Comparison of ENCODE assay signal across 8 cellular contexts in the genomic region with DNA sequence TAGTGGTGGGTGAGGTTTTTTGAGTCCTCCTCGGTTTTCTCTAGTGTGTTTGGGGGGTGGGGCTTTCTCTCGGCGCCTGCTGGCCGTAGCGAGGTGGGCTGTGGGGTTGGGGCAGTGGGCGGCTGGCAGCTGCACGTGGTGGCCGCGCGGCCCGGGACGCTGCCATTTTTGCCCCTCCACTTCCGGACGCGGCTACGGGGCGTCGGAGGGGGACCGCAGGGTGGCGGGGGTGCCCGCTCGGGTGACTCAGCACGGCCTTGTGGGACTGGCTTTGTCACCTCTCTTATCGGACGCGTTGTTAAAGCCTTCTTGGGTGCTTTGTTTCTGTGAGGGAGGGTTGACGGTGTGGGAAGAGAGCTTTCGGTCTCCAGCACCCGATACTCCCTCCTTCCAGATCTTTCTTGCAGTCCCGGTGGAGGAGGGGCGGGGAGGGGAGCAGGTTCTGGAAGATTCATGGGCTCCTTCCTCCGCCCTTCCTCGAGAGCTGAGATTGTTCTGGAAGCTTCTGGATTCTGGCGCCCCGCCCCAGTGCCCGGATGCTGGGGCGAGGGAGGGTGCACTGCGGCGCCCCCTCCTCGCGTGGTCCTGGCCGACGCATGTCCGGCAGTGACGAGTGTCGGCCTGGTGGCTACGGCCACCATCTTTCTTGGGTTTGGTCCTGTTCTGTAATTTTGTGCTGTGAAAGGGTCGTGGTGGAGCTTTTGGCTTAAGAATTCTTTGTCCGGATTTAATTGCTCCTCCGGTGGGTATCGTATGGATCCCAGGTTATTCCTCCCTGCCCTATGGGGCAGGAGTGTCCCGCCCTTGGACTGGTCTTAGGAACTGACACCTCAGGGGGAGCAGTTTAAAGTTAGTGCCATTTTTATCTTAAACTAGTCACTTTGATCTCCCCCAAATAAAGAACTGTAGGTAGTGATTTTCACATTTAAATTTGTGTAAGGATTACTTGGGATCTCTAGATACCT. TPM values are rescaled to one million over a fixed set of nuclear protein-coding genes. Genes with fewer than 3 reads are reported as not detected.
DNase-seq lines count a peak whose midpoint lies in the region; ATAC-seq and TF ChIP-seq lines count a peak whose summit lies in the region.

No MANE protein-coding gene starts in this region.

- peaks cover 34% of the 10 kb centered on the region for H3K36me3 Mint-ChIP-seq in mesothelial cell of epicardium

- peak; percentile 11 for TF ChIP-seq POLR2A in GM10847 (IDR thresholded peaks at IDR 0.05; ENCODE audit: extremely low read depth, insufficient read length)

- H3K9ac ChIP-seq in endocrine pancreas (ENCODE audit: control insufficient read depth, insufficient read depth, low read length), result peak overlapping the region; percentile 98

- no peaks in the 10 kb centered on the region for H3K27me3 ChIP-seq in endocrine pancreas (ENCODE audit: control insufficient read depth, insufficient read depth, low read length)

- ATAC-seq in HG02588 (IDR thresholded peaks at IDR 0.05; ENCODE audit: unreplicated experiment), result peak; percentile 32

- H3K9me3 Mint-ChIP-seq in mesothelial cell of epicardium, result no peaks in the 10 kb centered on the region

- H3K27ac Mint-ChIP-seq in mesothelial cell of epicardium, result peak overlapping the region; percentile 99

- H3K36me3 ChIP-seq in endocrine pancreas (ENCODE audit: control insufficient read depth, insufficient read depth, low read length), result peaks cover 32% of the 10 kb centered on the region

- peaks cover 27% of the 10 kb centered on the region for H3K4me1 Mint-ChIP-seq in mesothelial cell of epicardium

- peaks cover 6% of the 10 kb centered on the region for H3K4me1 ChIP-seq in endocrine pancreas (ENCODE audit: control insufficient read depth, insufficient read depth, low read length)

- H3K27me3 Mint-ChIP-seq in mesothelial cell of epicardium (ENCODE audit: low read depth), result no peaks in the 10 kb centered on the region

- no peak for TF ChIP-seq CTCF in mesothelial cell of epicardium (IDR thresholded peaks at IDR 0.05; ENCODE audit: unreplicated experiment)

- peak overlapping the region; percentile 97 for H3K4me3 ChIP-seq in endocrine pancreas (ENCODE audit: control insufficient read depth, insufficient read depth, low read length)

- H3K9me3 ChIP-seq in endocrine pancreas (ENCODE audit: control insufficient read depth, low read length), result no peaks in the 10 kb centered on the region

- H3K4me3 Mint-ChIP-seq in mesothelial cell of epicardium, result peak overlapping the region; percentile 98

- DNase-seq in NCI-H748 treated with DMSO at 0.1 percent for 48 hours (lab: John Stamatoyannopoulos, UW), result peak; percentile 46
- peak; percentile 75 to 78 (median 78) for DNase-seq in activated CD8-positive, alpha-beta memory T cell treated with anti-CD3 and anti-CD28 coated beads for 48 hours (ENCODE audit: low read depth in 2 of 3, low spot score in 2 of 3)
- peak in 1 of 2 experiments; percentile 61 for DNase-seq in mesothelial cell of epicardium (ENCODE audit: low spot score in 2 of 2, unreplicated experiment in 2 of 2)
- peak; percentile 79 for DNase-seq in stimulated activated CD8-positive, alpha-beta memory T cell treated with anti-CD3 and anti-CD28 coated beads, Interleukin-15, amount 100 ng/mL, for 24 hours (ENCODE audit: low read depth)
- DNase-seq in KG1 (lab: John Stamatoyannopoulos, UW), result no peak

RNA-seq across cellular contexts. Expression of gene HSP90AB1, which starts 0.7 kb away (rescaled TPM):
- 992 to 1,038 TPM (median 1,015 TPM) in 3 replicates for total RNA-seq in mesothelial cell of epicardium

RNA-seq across cellular contexts. Expression of gene SLC35B2, which starts 9.7 kb away (rescaled TPM):
- 33.4 to 38.2 TPM (median 37.1 TPM) in 3 replicates for total RNA-seq in mesothelial cell of epicardium

RNA-seq across cellular contexts. Expression of gene NFKBIE, which starts 17.7 kb away (rescaled TPM):
- total RNA-seq in mesothelial cell of epicardium, result 8.9 to 9.7 TPM (median 9.2 TPM) in 3 replicates

RNA-seq across cellular contexts. Expression of gene TMEM151B, which starts 22.6 kb away (rescaled TPM):
- total RNA-seq in mesothelial cell of epicardium, result 0.45 to 0.80 TPM (median 0.56 TPM) in 3 replicates

RNA-seq across cellular contexts. Expression of gene SLC29A1, which starts 24.2 kb away (rescaled TPM):
- 13.2 to 13.9 TPM (median 13.9 TPM) in 3 replicates for total RNA-seq in mesothelial cell of epicardium
